Comparison of ENCODE assay signal across 1 cellular context in genomic region chr4:77818077-77818666, GRCh38.
TF ChIP-seq lines count a peak whose summit lies in the region.

No MANE protein-coding gene starts in this region.

TF ChIP-seq in H1, 55 proteins besides CTCF, POLR2A, EP300 and RAD21:
- 0 out of 2 replicates have a peak, but pooled peaks have one; percentile 27 for TF ChIP-seq MAX (IDR thresholded peaks at IDR 0.05)
- peak; percentile 78 for TF ChIP-seq ASH2L (IDR thresholded peaks at IDR 0.05; ENCODE audit: low read length)
- TF ChIP-seq SIN3A (conservative IDR thresholded peaks at IDR 0.05 in 1 of 2, IDR thresholded peaks at IDR 0.05 in 1 of 2; ENCODE audit: low read depth in 1 of 2, low read length in 2 of 2): peak; percentile 30 to 36; a peak in 1 of 4 replicates
- no peak for TF ChIP-seq POLR2AphosphoS5 (IDR thresholded peaks at IDR 0.05; ENCODE audit: low read depth, low read length)
- TF ChIP-seq SIX5 (IDR thresholded peaks at IDR 0.05; ENCODE audit: low read depth, low read length): no peak
- TF ChIP-seq SIRT6 (IDR thresholded peaks at IDR 0.05; ENCODE audit: low read length): no peak
- TF ChIP-seq CBX8 (IDR thresholded peaks at IDR 0.05; ENCODE audit: borderline replicate concordance, low read depth, low read length): no peak
- TF ChIP-seq E2F6 (IDR thresholded peaks at IDR 0.05): 0 out of 2 replicates have a peak, but pooled peaks have one; percentile 11
- TF ChIP-seq CHD7 (IDR thresholded peaks at IDR 0.05; ENCODE audit: insufficient replicate concordance, low read length): peak; percentile 34
- no peak for TF ChIP-seq SRF (IDR thresholded peaks at IDR 0.05; ENCODE audit: low read depth, low read length)
- no peak for TF ChIP-seq GTF2F1 (IDR thresholded peaks at IDR 0.05; ENCODE audit: borderline replicate concordance, low read depth, low read length)
